21 cellular contexts compared by ENCODE assay signal in genomic region chrX:120271218-120271617, GRCh38. TPM values are rescaled to one million over a fixed set of nuclear protein-coding genes. Genes with fewer than 3 reads are reported as not detected.
"Had no signal": no experiment of that assay in that cellular context is flagged by ENCODE, and none has a peak within 500 bp of the region (broad histone marks: within the 10 kb centered on the region; RNA-seq: fewer than 3 reads in every experiment).

No MANE protein-coding gene starts in this region.

- H3K27ac ChIP-seq: brain microvascular endothelial cell, coronary artery, gastrocnemius medialis, left ventricle myocardium inferior, neutrophil, pancreas, sigmoid colon, spleen, thoracic aorta, WERI-Rb-1 had no signal

- H3K27me3 ChIP-seq: brain microvascular endothelial cell, gastrocnemius medialis, neutrophil, pancreas, sigmoid colon had no signal

- H3K36me3 ChIP-seq: brain microvascular endothelial cell, gastrocnemius medialis, left ventricle myocardium inferior, neutrophil, pancreas, sigmoid colon, spleen, thoracic aorta, WERI-Rb-1 had no signal

- ATAC-seq: activated T-cell treated with anti-CD3 and anti-CD28 coated beads, Interleukin-2, amount 50 U/mL, for 72 hours; natural killer cell treated with Interleukin-12 subunit alpha and Interleukin-12 subunit beta and Interleukin-15 and Interleukin-18, amount 100 ng/mL, for 72 hours; stimulated activated memory B cell treated with anti-CD40 and anti-IgM and Interleukin-4, amounts not matched to agents 10 μg/mL and 1 μg/mL and 100 μg/mL, for 72 hours had no signal

- H3K4me1 ChIP-seq: gastrocnemius medialis, left ventricle myocardium inferior, pancreas, spleen had no signal

- DNase-seq: activated CD4-positive, alpha-beta T cell treated with anti-CD3 and anti-CD28 coated beads, Interleukin-2, amount 50 U/mL, for 4 hours; activated effector memory CD4-positive, alpha-beta T cell treated with anti-CD3 and anti-CD28 coated beads, Interleukin-2, amount 50 U/mL, for 16 hours; activated naive CD4-positive, alpha-beta T cell treated with anti-CD3 and anti-CD28 coated beads, Interleukin-2, amount 50 U/mL, for 16 hours; activated T-cell treated with anti-CD3 and anti-CD28 coated beads, Interleukin-2, amount 50 U/mL, for 72 hours; brain microvascular endothelial cell; gastrocnemius medialis; kidney; left ventricle myocardium inferior; pancreas; sigmoid colon; spleen; stimulated activated CD4-positive, alpha-beta T cell treated with anti-CD3 and anti-CD28 coated beads, Interleukin-4, amount 100 ng/mL, for 4 hours; WERI-Rb-1 had no signal

- H3K9me3 ChIP-seq: gastrocnemius medialis, left ventricle myocardium inferior, neutrophil, pancreas, sigmoid colon, spleen, thoracic aorta had no signal

- H3K4me3 ChIP-seq: coronary artery, gastrocnemius medialis, left ventricle myocardium inferior, pancreas, sigmoid colon, spleen, thoracic aorta had no signal

RNA-seq across cellular contexts. Expression of gene TMEM255A, which starts 40.0 kb away (rescaled TPM):
- total RNA-seq: activated CD8-positive, alpha-beta memory T cell treated with anti-CD3 and anti-CD28 coated beads for 36 hours; activated T-cell treated with anti-CD3 and anti-CD28 coated beads, Interleukin-2, amount 50 U/mL, for 72 hours; natural killer cell treated with Interleukin-12 subunit alpha and Interleukin-12 subunit beta and Interleukin-15 and Interleukin-18, amount 100 ng/mL, for 72 hours; T-helper 2 cell treated with Interferon-gamma antibody and Interleukin-4, amounts not matched to agents 100 ng/mL and 5 ng/mL, for 36 hours had no signal
- polyA plus RNA-seq: aorta had no signal
